1 cellular context compared by ENCODE assay signal in the genomic region with DNA sequence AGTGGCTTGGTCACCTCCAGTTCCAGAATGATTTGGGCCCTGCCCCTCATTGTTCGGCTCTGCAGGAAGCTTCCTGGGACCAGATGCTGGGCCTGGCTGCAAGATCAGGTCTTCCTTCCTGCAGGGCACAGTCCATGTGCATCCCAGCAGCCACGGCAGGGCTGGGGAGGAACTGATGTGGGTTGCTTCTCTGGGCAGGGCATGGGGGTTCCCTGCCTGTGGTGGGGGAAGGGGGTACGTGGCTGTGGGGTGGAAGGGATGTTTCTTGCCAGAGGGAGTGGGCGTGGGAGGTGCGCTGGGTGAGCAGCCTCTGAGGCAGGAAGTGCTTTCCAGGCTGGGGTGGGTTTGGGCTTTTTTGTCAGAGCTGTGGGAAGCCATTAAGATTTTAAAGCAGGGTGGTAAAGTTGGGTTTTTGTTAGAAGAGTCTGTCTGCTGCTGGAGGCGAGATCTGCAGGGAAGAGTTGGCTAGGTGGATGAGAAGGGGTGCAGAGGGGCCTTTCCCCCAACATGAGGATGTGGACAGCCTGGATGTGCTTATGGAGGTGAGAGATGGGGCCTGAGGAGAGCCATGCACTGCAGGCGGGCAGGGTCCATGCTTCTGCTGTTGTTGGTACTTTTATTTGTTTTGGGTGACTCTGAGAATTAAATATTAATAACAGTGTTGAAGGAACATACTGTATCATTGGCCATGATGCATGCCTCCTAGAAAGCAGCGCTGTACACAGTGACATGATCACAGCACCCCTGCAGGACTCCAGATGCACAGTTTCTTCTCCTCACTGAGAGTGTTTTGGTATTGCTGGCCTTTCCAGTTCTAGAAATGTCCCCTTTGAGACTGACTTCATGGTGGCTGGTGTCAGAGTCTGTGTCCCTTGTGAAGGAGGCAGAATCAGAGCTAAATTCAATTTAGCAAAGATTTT.
TF ChIP-seq lines count a peak whose summit lies in the region.

No MANE protein-coding gene starts in this region.

TF ChIP-seq in SK-N-SH, 30 proteins besides CTCF, POLR2A, EP300 and RAD21 (continued from another document):
- TF ChIP-seq RFX5 (IDR thresholded peaks at IDR 0.05; ENCODE audit: low read length) = no peak
- TF ChIP-seq CHD2 (IDR thresholded peaks at IDR 0.05; ENCODE audit: low read length, partially characterized antibody) = no peak
- TF ChIP-seq, protein P1, sequence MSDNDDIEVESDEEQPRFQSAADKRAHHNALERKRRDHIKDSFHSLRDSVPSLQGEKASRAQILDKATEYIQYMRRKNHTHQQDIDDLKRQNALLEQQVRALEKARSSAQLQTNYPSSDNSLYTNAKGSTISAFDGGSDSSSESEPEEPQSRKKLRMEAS (IDR thresholded peaks at IDR 0.05; ENCODE audit: low read depth) = no peak
- no peak for TF ChIP-seq SIN3A (IDR thresholded peaks at IDR 0.05; ENCODE audit: borderline replicate concordance, low read depth, low read length)
- TF ChIP-seq GATA2 (CRISPR knock-in tag; IDR thresholded peaks at IDR 0.05) = no peak
TF ChIP-seq in SK-N-SH: peak in this region for 0.
